ENCODE assay signal across 8 cellular contexts in the genomic region with DNA sequence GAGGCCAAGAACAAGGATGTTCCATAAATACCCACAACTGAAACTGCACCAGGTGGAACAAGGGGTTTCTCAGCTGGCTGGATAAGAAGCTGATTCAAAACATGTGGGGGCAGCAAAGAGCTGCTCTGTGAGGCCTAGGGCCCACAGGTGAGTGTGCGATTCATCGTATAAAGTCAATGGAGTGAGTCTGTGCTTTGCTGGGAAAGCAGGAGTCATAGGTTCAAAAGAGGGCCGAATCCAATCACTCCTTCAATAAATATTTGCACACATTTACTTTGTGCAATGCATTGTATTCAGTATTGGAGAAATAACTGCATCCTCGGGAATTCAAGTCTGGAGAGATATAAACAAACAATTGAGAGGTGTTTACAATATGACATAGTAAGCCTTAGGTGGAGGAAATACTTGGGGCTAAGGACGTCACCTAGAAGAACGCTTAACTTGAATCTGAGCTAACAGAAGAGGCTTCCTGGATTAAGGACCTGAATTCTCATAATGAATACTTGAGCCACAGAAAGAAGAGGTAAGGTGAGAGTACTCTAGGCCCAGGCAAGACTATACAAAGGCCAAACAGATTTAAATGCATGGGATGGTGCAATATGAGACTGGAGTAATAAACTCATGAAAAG.
DNase-seq lines count a peak whose midpoint lies in the region; ATAC-seq and TF ChIP-seq lines count a peak whose summit lies in the region.

No MANE protein-coding gene starts in this region.

- peak overlapping the region in 1 of 2 donors; percentile 14 for H3K27ac ChIP-seq in aorta (ENCODE audit: low read depth in 1 of 2, low read length in 2 of 2)

- no peaks in the 10 kb centered on the region for H3K36me3 Mint-ChIP-seq in Calu3 (ENCODE audit: insufficient read depth, unreplicated experiment)
- H3K36me3 Mint-ChIP-seq in activated T-cell treated with anti-CD3 and anti-CD28 coated beads, Interleukin-2, amount 50 U/mL, for 24 hours (ENCODE audit: low read depth) = no peaks in the 10 kb centered on the region

- H3K9me3 ChIP-seq in aorta (ENCODE audit: control insufficient read depth, low read length) = no peaks in the 10 kb centered on the region

- no peak for ATAC-seq in aorta (ENCODE audit: low FRiP score)
- no peak for ATAC-seq in GM18505 (IDR thresholded peaks at IDR 0.05; ENCODE audit: unreplicated experiment)
- ATAC-seq in HG02852 (IDR thresholded peaks at IDR 0.05; ENCODE audit: unreplicated experiment) = no peak

- H3K36me3 ChIP-seq in aorta (ENCODE audit: control insufficient read depth in 1 of 2, insufficient read depth in 2 of 2, low read length in 1 of 2) = no peaks in the 10 kb centered on the region

- H3K4me1 ChIP-seq in aorta (ENCODE audit: control insufficient read depth in 1 of 2, insufficient read depth in 2 of 2, low read length in 2 of 2) = peaks cover 0 to 1% of the 10 kb centered on the region in 2 donors

- peaks cover 10% of the 10 kb centered on the region for H3K4me1 Mint-ChIP-seq in Calu3 (ENCODE audit: low read depth, unreplicated experiment)
- H3K4me1 Mint-ChIP-seq in activated T-cell treated with anti-CD3 and anti-CD28 coated beads, Interleukin-2, amount 50 U/mL, for 24 hours (ENCODE audit: low read depth) = no peaks in the 10 kb centered on the region

- H3K9me3 Mint-ChIP-seq in Calu3 (ENCODE audit: low read depth, unreplicated experiment) = peaks cover 2% of the 10 kb centered on the region
- no peaks in the 10 kb centered on the region for H3K9me3 Mint-ChIP-seq in activated T-cell treated with anti-CD3 and anti-CD28 coated beads, Interleukin-2, amount 50 U/mL, for 24 hours

- no peaks in the 10 kb centered on the region for H3K27me3 Mint-ChIP-seq in Calu3 (ENCODE audit: unreplicated experiment)
- peaks cover 2% of the 10 kb centered on the region for H3K27me3 Mint-ChIP-seq in activated T-cell treated with anti-CD3 and anti-CD28 coated beads, Interleukin-2, amount 50 U/mL, for 24 hours

- intact Hi-C loops in Calu3 (cut with micrococcal nuclease; ENCODE audit: unreplicated experiment) = loop anchor here (1.0 to 2.0 kb wide), 2 partner anchors 71 to 158 kb away; no protein-coding TSS in a partner anchor
- intact Hi-C loops in aorta (cut with DNase I) = loop anchor here (5.0 to 10.0 kb wide), 3 partner anchors 71 to 157 kb away; a partner anchor contains a TSS

- CTCF ChIA-PET in Calu3 (lab: Charles Lee) = interaction anchor here (0.6 to 2.6 kb wide), 9 partner anchors 45 to 1122 kb away, joined by 3 to 15 read pairs (median 6); no protein-coding TSS in a partner anchor

- no TSS peak for BruUV-seq in Calu3 (replicated peaks; lab: Mats Ljungman, UMichigan)

- no peak overlapping the region for H3K4me3 Mint-ChIP-seq in Calu3 (ENCODE audit: low read depth, unreplicated experiment)
- no peak overlapping the region for H3K4me3 Mint-ChIP-seq in activated T-cell treated with anti-CD3 and anti-CD28 coated beads, Interleukin-2, amount 50 U/mL, for 24 hours

- no peaks in the 10 kb centered on the region for H3K27me3 ChIP-seq in aorta (ENCODE audit: control insufficient read depth in 1 of 2, insufficient read depth in 2 of 2, low read length in 1 of 2)

- H3K4me3 ChIP-seq in HFF-Myc (replicated peaks; ENCODE audit: low read depth, low read length) (no peak overlapping the region), WI38 (ENCODE audit: low read depth, low read length) (no peak overlapping the region), aorta (ENCODE audit: low read length in 2 of 2) (no peak overlapping the region)

- no peak for TF ChIP-seq POLR2A in GM18505 (IDR thresholded peaks at IDR 0.05; ENCODE audit: borderline replicate concordance, extremely low read depth, insufficient read depth, insufficient read length)

- peak; percentile 77 for DNase-seq in Calu3
- DNase-seq in HFF-Myc (ENCODE audit: extremely low read depth, low read depth) = no peak
- peak; percentile 82 for DNase-seq in kidney tubule cell (ENCODE audit: low spot score)
- no peak for DNase-seq in activated T-cell treated with anti-CD3 and anti-CD28 coated beads, Interleukin-2, amount 50 U/mL, for 24 hours
- no peak for DNase-seq in aorta

- no peak overlapping the region for H3K27ac Mint-ChIP-seq in Calu3 (ENCODE audit: unreplicated experiment)
- no peak overlapping the region for H3K27ac Mint-ChIP-seq in activated T-cell treated with anti-CD3 and anti-CD28 coated beads, Interleukin-2, amount 50 U/mL, for 24 hours

- 65 to 70% methylated on average over 6 of the region's 6 CpGs for WGBS in aorta, 2 donors

- TF ChIP-seq CTCF in Calu3 (IDR thresholded peaks at IDR 0.05; ENCODE audit: unreplicated experiment) (peak; percentile 79), HFF-Myc (IDR thresholded peaks at IDR 0.05; ENCODE audit: low read depth, low read length, missing control alignments) (peak; percentile 45), WI38 (IDR thresholded peaks at IDR 0.05; ENCODE audit: low read depth, low read length) (peak; percentile 26; the same call in 1 of the 2 replicates)

Comparison
In these comparisons a context has a peak if more than half of its experiments do, and no peak if none do; other contexts are left out.
1. DNase-seq: peak in Calu3 (single experiment) and kidney tubule cell (single experiment); none in HFF-Myc (single experiment), activated T-cell treated with anti-CD3 and anti-CD28 coated beads, Interleukin-2, amount 50 U/mL, for 24 hours (single experiment) and aorta (0 of 2).
2. CTCF ChIP-seq: peak in every context shown above with its lines; median percentile 79 in Calu3; 45 in HFF-Myc; 26 in WI38.